In genomic region chr11:128506999-128507591, GRCh38 we compare ENCODE assay signal across 8 cellular contexts.
A peak's percentile ranks its signal among the peaks of the same experiment; 100 is the strongest.
DNase-seq lines count a peak whose midpoint lies in the region; ATAC-seq and TF ChIP-seq lines count a peak whose summit lies in the region.

No MANE protein-coding gene starts in this region.

- peaks cover 4% of the 10 kb centered on the region for H3K79me1 ChIP-seq in trophoblast cell (ENCODE audit: low read length)

- H3K4me1 Mint-ChIP-seq in naive thymus-derived CD4-positive, alpha-beta T cell = peaks cover 70 to 98% (median 92%) of the 10 kb centered on the region in 7 donors

- no peak overlapping the region for H3K4me2 ChIP-seq in trophoblast cell (ENCODE audit: low read length)

- H3K4me3 Mint-ChIP-seq in naive thymus-derived CD4-positive, alpha-beta T cell = peak overlapping the region; percentile 85 to 100 (median 98)

- 8 to 10% methylated on average over 12 of the region's 12 CpGs for WGBS in esophagus, 2 donors
- WGBS in trophoblast cell (ENCODE audit: extremely low coverage, insufficient coverage, insufficient read length) = no CpG with 5 or more reads among the region's 12 CpGs

- no peak overlapping the region for H4K91ac ChIP-seq in trophoblast cell (ENCODE audit: low read depth, low read length)

- peaks cover 4% of the 10 kb centered on the region for H3K79me2 ChIP-seq in trophoblast cell (ENCODE audit: control insufficient read depth, insufficient read depth, low read length, poor library complexity)

- POLR2A ChIA-PET in naive thymus-derived CD4-positive, alpha-beta T cell (lab: Charles Lee) = interaction anchor here (0.7 to 30.8 kb wide), 11 partner anchors 10 to 214 kb away, joined by 3 to 691 read pairs (median 5); no protein-coding TSS in a partner anchor

- H3K27ac Mint-ChIP-seq in naive thymus-derived CD4-positive, alpha-beta T cell = peak overlapping the region; percentile 87 to 99 (median 97)

- H3K27ac ChIP-seq in WERI-Rb-1 (peak overlapping the region; percentile 68), esophagus (ENCODE audit: low read depth in 2 of 2, low read length in 1 of 2) (peak overlapping the region; percentile 81 to 87), trophoblast cell (ENCODE audit: low read depth, low read length) (no peak overlapping the region)
- H3K27ac ChIP-seq in naive thymus-derived CD4-positive, alpha-beta T cell (ENCODE audit: low read depth, low read length) = peak overlapping the region; percentile 97

- no peak overlapping the region for H2BK120ac ChIP-seq in trophoblast cell (ENCODE audit: insufficient read depth, low read length, poor library complexity)

- H3K4me1 ChIP-seq in esophagus (ENCODE audit: control insufficient read depth in 2 of 2, insufficient read depth in 2 of 2, low read length in 1 of 2) (peaks cover 5 to 8% of the 10 kb centered on the region in 2 donors), trophoblast cell (ENCODE audit: control insufficient read depth in 1 of 2, insufficient read depth in 2 of 2, low read length in 2 of 2) (peaks cover 20 to 38% of the 10 kb centered on the region in 2 experiments)
- peaks cover 90 to 91% of the 10 kb centered on the region in 2 donors for H3K4me1 ChIP-seq in naive thymus-derived CD4-positive, alpha-beta T cell (ENCODE audit: control insufficient read depth in 2 of 2, insufficient read depth in 2 of 2, low read length in 2 of 2)

- H3K14ac ChIP-seq in trophoblast cell (ENCODE audit: low read length) = no peak overlapping the region

- DNase-seq in AG20443 (ENCODE audit: low spot score) (peak; percentile 87), HPDE6-E6E7 (ENCODE audit: extremely low spot score) (peak; percentile 72), WERI-Rb-1 (peak; percentile 72), NCI-H1930 (lab: John Stamatoyannopoulos, UW) (no peak), pons (ENCODE audit: low spot score) (no peak), trophoblast cell (no peak)
- DNase-seq in naive thymus-derived CD4-positive, alpha-beta T cell = peak in 1 of 9 donors; percentile 60

- CTCF ChIA-PET in naive thymus-derived CD4-positive, alpha-beta T cell (lab: Charles Lee) = interaction anchor here (0.7 to 3.5 kb wide), 9 partner anchors 8 to 216 kb away, joined by 3 to 15 read pairs (median 4); no protein-coding TSS in a partner anchor

- H3K4ac ChIP-seq in trophoblast cell (ENCODE audit: low read depth, low read length) = no peak overlapping the region

- no peak overlapping the region for H3K9ac ChIP-seq in trophoblast cell (ENCODE audit: low read length)

- intact Hi-C loops in naive thymus-derived CD4-positive, alpha-beta T cell (cut with micrococcal nuclease) = loop anchor here (1.0 to 10.0 kb wide), 6 partner anchors 8 to 470 kb away; no protein-coding TSS in a partner anchor

- H3K9me3 Mint-ChIP-seq in naive thymus-derived CD4-positive, alpha-beta T cell = no peaks in the 10 kb centered on the region

- no peak for ATAC-seq in naive thymus-derived CD4-positive, alpha-beta T cell

- TF ChIP-seq CTCF in WERI-Rb-1 (IDR thresholded peaks at IDR 0.05; ENCODE audit: low read depth, low read length) = no peak

- H3K18ac ChIP-seq in trophoblast cell (ENCODE audit: low read length) = no peak overlapping the region

- H3K4me3 ChIP-seq in WERI-Rb-1 (ENCODE audit: low read depth, low read length) (peak overlapping the region; percentile 1; the same call in 1 of the 2 replicates), esophagus (ENCODE audit: low read depth in 1 of 2, low read length in 2 of 2) (peak overlapping the region; percentile 7 to 22), trophoblast cell (ENCODE audit: low read depth, low read length) (no peak overlapping the region)
- peak overlapping the region; percentile 96 for H3K4me3 ChIP-seq in naive thymus-derived CD4-positive, alpha-beta T cell (ENCODE audit: low read length)

- H3K23ac ChIP-seq in trophoblast cell (ENCODE audit: low read length) = no peak overlapping the region

- no peak overlapping the region for H4K12ac ChIP-seq in trophoblast cell (ENCODE audit: low read depth, low read length)

- H3K27me3 ChIP-seq in WERI-Rb-1 (ENCODE audit: insufficient read depth, low read depth, severe bottlenecking) (no peaks in the 10 kb centered on the region), esophagus (ENCODE audit: control insufficient read depth in 1 of 2, insufficient read depth in 2 of 2, low read length in 2 of 2) (no peaks in the 10 kb centered on the region), trophoblast cell (ENCODE audit: insufficient read depth, low read length) (no peaks in the 10 kb centered on the region)
- H3K27me3 ChIP-seq in naive thymus-derived CD4-positive, alpha-beta T cell (ENCODE audit: control insufficient read depth in 2 of 2, insufficient read depth in 2 of 2, low read length in 2 of 2) = no peaks in the 10 kb centered on the region

- H4K8ac ChIP-seq in trophoblast cell (ENCODE audit: low read depth, low read length) = no peak overlapping the region

- H3K27me3 Mint-ChIP-seq in naive thymus-derived CD4-positive, alpha-beta T cell = no peaks in the 10 kb centered on the region

- H2BK5ac ChIP-seq in trophoblast cell (ENCODE audit: low read depth, low read length, poor library complexity) = no peak overlapping the region

- H2BK12ac ChIP-seq in trophoblast cell (ENCODE audit: low read length) = no peak overlapping the region

- H3K9me3 ChIP-seq in WERI-Rb-1 (ENCODE audit: severe bottlenecking) (no peaks in the 10 kb centered on the region), esophagus (ENCODE audit: control insufficient read depth in 2 of 2, insufficient read depth in 1 of 2, low read depth in 1 of 2, low read length in 1 of 2) (no peaks in the 10 kb centered on the region), trophoblast cell (ENCODE audit: insufficient read depth, low read depth, low read length) (no peaks in the 10 kb centered on the region)
- no peaks in the 10 kb centered on the region for H3K9me3 ChIP-seq in naive thymus-derived CD4-positive, alpha-beta T cell (ENCODE audit: control insufficient read depth in 2 of 3, low read length in 3 of 3)

- H3K36me3 Mint-ChIP-seq in naive thymus-derived CD4-positive, alpha-beta T cell = peaks cover 18 to 66% (median 51%) of the 10 kb centered on the region in 5 donors

- no peaks in the 10 kb centered on the region for H3K36me3 ChIP-seq in WERI-Rb-1
- H3K36me3 ChIP-seq in esophagus (ENCODE audit: control insufficient read depth in 2 of 2, insufficient read depth in 2 of 2, low read length in 1 of 2) = peaks cover 0 to 2% of the 10 kb centered on the region in 2 donors
- peaks cover 4 to 19% (median 15%) of the 10 kb centered on the region in 3 experiments for H3K36me3 ChIP-seq in naive thymus-derived CD4-positive, alpha-beta T cell (ENCODE audit: control insufficient read depth in 2 of 3, insufficient read depth in 3 of 3, low read length in 3 of 3)
- peaks cover 17 to 20% of the 10 kb centered on the region in 2 experiments for H3K36me3 ChIP-seq in trophoblast cell (ENCODE audit: control insufficient read depth in 1 of 2, insufficient read depth in 2 of 2, low read length in 2 of 2)

- no peak overlapping the region for H2AFZ ChIP-seq in trophoblast cell (ENCODE audit: insufficient read depth, low read length, poor library complexity)

- H2AK5ac ChIP-seq in trophoblast cell (ENCODE audit: low read length) = no peak overlapping the region

Comparison
In these comparisons a context has a peak if more than half of its experiments do, and no peak if none do; other contexts are left out.
1. DNase-seq: peak in AG20443 (single experiment), HPDE6-E6E7 (single experiment) and WERI-Rb-1 (single experiment); none in NCI-H1930 (0 of 2), pons (single experiment) and trophoblast cell (0 of 2).